ENCODE assay signal across 1 cellular context in genomic region chr1:220787069-220787614, GRCh38.
A peak's percentile ranks its signal among the peaks of the same experiment; 100 is the strongest.
TF ChIP-seq lines count a peak whose summit lies in the region.

No MANE protein-coding gene starts in this region.

TF ChIP-seq in HEK293, 187 proteins besides CTCF, POLR2A, EP300 and RAD21 (continued from another document):
- TF ChIP-seq EGR2 (tag by site-specific recombination; IDR thresholded peaks at IDR 0.05; ENCODE audit: low read depth) (peak; percentile 66), ZFP41 (tag by site-specific recombination; IDR thresholded peaks at IDR 0.05; ENCODE audit: borderline replicate concordance) (no peak), ZNF629 (tag by site-specific recombination; IDR thresholded peaks at IDR 0.05) (peak; percentile 29), ZNF366 (tag by site-specific recombination; conservative IDR thresholded peaks at IDR 0.05) (no peak; the same call in 1 of the 2 replicates), ZNF521 (tag by site-specific recombination; IDR thresholded peaks at IDR 0.05) (no peak), SP3 (tag by site-specific recombination; IDR thresholded peaks at IDR 0.05) (peak; percentile 46), ZBTB26 (tag by site-specific recombination; optimal IDR thresholded peaks at IDR 0.05) (peak; percentile 72), ZXDB (tag by site-specific recombination; IDR thresholded peaks at IDR 0.05) (peak; percentile 31; the same call in 1 of the 2 replicates), OVOL3 (tag by site-specific recombination; IDR thresholded peaks at IDR 0.05) (no peak), KLF17 (tag by site-specific recombination; IDR thresholded peaks at IDR 0.05) (peak; percentile 10; the same call in 1 of the 2 replicates), KLF8 (tag by site-specific recombination; IDR thresholded peaks at IDR 0.05) (0 out of 2 replicates have a peak, but pooled peaks have one; percentile 25), SP7 (tag by site-specific recombination; IDR thresholded peaks at IDR 0.05) (no peak), ZNF239 (tag by site-specific recombination; IDR thresholded peaks at IDR 0.05) (no peak), ZIC2 (tag by site-specific recombination; IDR thresholded peaks at IDR 0.05) (peak; percentile 72), ZNF274 (IDR thresholded peaks at IDR 0.05; ENCODE audit: low read length) (no peak), ZNF274 (tag by site-specific recombination; IDR thresholded peaks at IDR 0.05; ENCODE audit: borderline replicate concordance) (no peak), SCRT2 (tag by site-specific recombination; IDR thresholded peaks at IDR 0.05) (peak; percentile 74), ZSCAN18 (tag by site-specific recombination; IDR thresholded peaks at IDR 0.05) (no peak), ZNF16 (tag by site-specific recombination; IDR thresholded peaks at IDR 0.05; ENCODE audit: low read depth) (no peak), PRDM10 (tag by site-specific recombination; IDR thresholded peaks at IDR 0.05) (peak; percentile 43), ZEB2 (tag by site-specific recombination; IDR thresholded peaks at IDR 0.05) (no peak), ZSCAN5A (tag by site-specific recombination; IDR thresholded peaks at IDR 0.05) (no peak), SP2 (tag by site-specific recombination; IDR thresholded peaks at IDR 0.05) (peak; percentile 33), ZFP69B (tag by site-specific recombination; IDR thresholded peaks at IDR 0.05) (no peak), ZNF223 (tag by site-specific recombination; IDR thresholded peaks at IDR 0.05) (0 out of 2 replicates have a peak, but pooled peaks have one; percentile 24), ZBTB48 (tag by site-specific recombination; IDR thresholded peaks at IDR 0.05) (peak; percentile 42; the same call in 1 of the 2 replicates)
